13 cellular contexts compared by ENCODE assay signal in genomic region chr17:1031711-1032110, GRCh38. TPM values are rescaled to one million over a fixed set of nuclear protein-coding genes. Genes with fewer than 3 reads are reported as not detected.
A peak's percentile ranks its signal among the peaks of the same experiment; 100 is the strongest.
DNase-seq lines count a peak whose midpoint lies in the region; ATAC-seq and TF ChIP-seq lines count a peak whose summit lies in the region.
"Had no signal": no experiment of that assay in that cellular context is flagged by ENCODE, and none has a peak within 500 bp of the region (broad histone marks: within the 10 kb centered on the region; RNA-seq: fewer than 3 reads in every experiment).

No MANE protein-coding gene starts in this region.

- H3K4me2 ChIP-seq in SK-N-SH = no peak overlapping the region

- ATAC-seq in SK-N-SH treated with all-trans-retinoic acid at 6 μM for 48 hours = no peak
- ATAC-seq in Right ventricle myocardium superior (ENCODE audit: poor library complexity) = peak; percentile 75

- no peaks in the 10 kb centered on the region for H3K9me3 ChIP-seq in SK-N-SH
- no peaks in the 10 kb centered on the region for H3K9me3 ChIP-seq in vagina
- no peaks in the 10 kb centered on the region for H3K9me3 ChIP-seq in CD8-positive, alpha-beta memory T cell (ENCODE audit: low read length)

- peaks cover 0 to 27% of the 10 kb centered on the region in 2 experiments; a peak in 1 of 4 replicates for H3K4me1 ChIP-seq in SK-N-SH (ENCODE audit: control insufficient read depth in 1 of 2, insufficient read depth in 2 of 2, low read depth in 1 of 2, low read length in 1 of 2)
- H3K4me1 ChIP-seq in vagina = peaks cover 51% of the 10 kb centered on the region
- H3K4me1 ChIP-seq in CD8-positive, alpha-beta memory T cell (ENCODE audit: insufficient read depth, low read length) = no peaks in the 10 kb centered on the region

- intact Hi-C loops in Right ventricle myocardium superior (cut with DNase I) (no loop called here), vagina (cut with DNase I) (no loop called here)

- no peak for TF ChIP-seq RAD21 in SK-N-SH (IDR thresholded peaks at IDR 0.05; ENCODE audit: low read length)

- no peaks in the 10 kb centered on the region for H3K36me3 Mint-ChIP-seq in neural crest cell (ENCODE audit: low read depth)
- H3K36me3 Mint-ChIP-seq in CD8-positive, alpha-beta memory T cell = peaks cover 0 to 42% (median 2%) of the 10 kb centered on the region in 3 donors
- H3K36me3 Mint-ChIP-seq: IgD-negative memory B cell had no signal

- peaks cover 10% of the 10 kb centered on the region for H3K4me1 Mint-ChIP-seq in neural crest cell
- H3K4me1 Mint-ChIP-seq in CD8-positive, alpha-beta memory T cell = peaks cover 0 to 4% (median 0%) of the 10 kb centered on the region in 3 donors

- POLR2A ChIA-PET in SK-N-SH (lab: Yijun Ruan, JAX) = no interaction called here
- POLR2A ChIA-PET in CD8-positive, alpha-beta memory T cell (lab: Charles Lee) = interaction anchor here (0.6 kb wide), 1 partner anchor 293 kb away, joined by 3 read pairs; no protein-coding TSS in a partner anchor

- no peaks in the 10 kb centered on the region for H3K9me3 Mint-ChIP-seq in neural crest cell
- no peaks in the 10 kb centered on the region for H3K9me3 Mint-ChIP-seq in CD8-positive, alpha-beta memory T cell
- H3K9me3 Mint-ChIP-seq: IgD-negative memory B cell had no signal

- CTCF ChIA-PET in SK-N-SH (lab: Yijun Ruan, JAX) = interaction anchor here (0.9 to 6.3 kb wide), 4 partner anchors 15 to 42 kb away, joined by 3 to 41 read pairs (median 4); no protein-coding TSS in a partner anchor
- CTCF ChIA-PET in CD8-positive, alpha-beta memory T cell (lab: Charles Lee) = no interaction called here

- 81% methylated on average over 35 of the region's 35 CpGs for WGBS in SK-N-SH (ENCODE audit: low lambda C conversion rate)

- no peak overlapping the region for H3K4me3 Mint-ChIP-seq in neural crest cell
- no peak overlapping the region for H3K4me3 Mint-ChIP-seq in CD8-positive, alpha-beta memory T cell
- H3K4me3 Mint-ChIP-seq: IgD-negative memory B cell had no signal

- no peak overlapping the region for H2AFZ ChIP-seq in SK-N-SH (ENCODE audit: low read depth)

- H3K4me3 ChIP-seq in SK-N-SH (ENCODE audit: low read depth in 2 of 2, low read length in 1 of 2) (no peak overlapping the region), vagina (peak overlapping the region; percentile 47 to 49)
- no peak overlapping the region for H3K4me3 ChIP-seq in CD8-positive, alpha-beta memory T cell (ENCODE audit: low read length)

- no peak overlapping the region for H3K9ac ChIP-seq in SK-N-SH

- H4K20me1 ChIP-seq in SK-N-SH (ENCODE audit: insufficient read depth) = peaks cover 53% of the 10 kb centered on the region

- TF ChIP-seq CTCF in SK-N-SH (IDR thresholded peaks at IDR 0.05) (no peak), neural crest cell (conservative IDR thresholded peaks at IDR 0.05) (no peak), vagina (IDR thresholded peaks at IDR 0.05) (no peak)

- peaks cover 6% of the 10 kb centered on the region for H3F3A ChIP-seq in SK-N-SH (replicated peaks; ENCODE audit: insufficient read depth)

- no peaks in the 10 kb centered on the region for H3K9me2 ChIP-seq in SK-N-SH

- no peak for TF ChIP-seq EP300 in SK-N-SH (IDR thresholded peaks at IDR 0.05; ENCODE audit: borderline replicate concordance in 1 of 2, low read depth in 1 of 2, low read length in 1 of 2)

- peaks cover 4% of the 10 kb centered on the region; the same call in 1 of the 2 replicates for H3K79me2 ChIP-seq in SK-N-SH (ENCODE audit: insufficient read depth)

- H3K27ac ChIP-seq in SK-N-SH (ENCODE audit: low read depth in 2 of 2, low read length in 1 of 2) (no peak overlapping the region), vagina (peak overlapping the region; percentile 79)
- no peak overlapping the region for H3K27ac ChIP-seq in CD8-positive, alpha-beta memory T cell (ENCODE audit: low read depth, low read length)
- H3K27ac ChIP-seq: 22Rv1 had no signal

- no peak overlapping the region for H3K27ac Mint-ChIP-seq in neural crest cell (ENCODE audit: unreplicated experiment)
- no peak overlapping the region for H3K27ac Mint-ChIP-seq in CD8-positive, alpha-beta memory T cell
- H3K27ac Mint-ChIP-seq: IgD-negative memory B cell had no signal

- peaks cover 3% of the 10 kb centered on the region for H3K27me3 Mint-ChIP-seq in neural crest cell (ENCODE audit: low read depth)
- H3K27me3 Mint-ChIP-seq in CD8-positive, alpha-beta memory T cell = no peaks in the 10 kb centered on the region
- H3K27me3 Mint-ChIP-seq: IgD-negative memory B cell had no signal

- peak; percentile 86 for DNase-seq in SK-N-SH
- peak; percentile 83 for DNase-seq in Right ventricle myocardium superior
- DNase-seq in neural crest cell (ENCODE audit: low read depth, low spot score) = peak; percentile 47
- no peak for DNase-seq in vagina (ENCODE audit: extremely low spot score in 2 of 2)
- no peak for DNase-seq in CD8-positive, alpha-beta memory T cell
- DNase-seq in stimulated activated naive CD4-positive, alpha-beta T cell treated with Interleukin-2 at 50 U/mL for 16 hours (lab: John Stamatoyannopoulos, UW) = no peak
- DNase-seq in DMS153 treated with DMSO at 0.1 percent for 48 hours (lab: John Stamatoyannopoulos, UW; ENCODE audit: unreplicated experiment) = no peak
- DNase-seq: cerebellar nuclear complex; NCI-H524; stimulated activated CD4-positive, alpha-beta T cell treated with anti-CD3 and anti-CD28 coated beads, Interleukin-15, amount 100 ng/mL, for 24 hours had no signal

- peaks cover 2 to 14% of the 10 kb centered on the region in 2 experiments for H3K36me3 ChIP-seq in SK-N-SH (replicated peaks in 1 of 2; ENCODE audit: control insufficient read depth in 1 of 2, insufficient read depth in 2 of 2, low read length in 1 of 2)
- peaks cover 0 to 7% of the 10 kb centered on the region in 2 donors for H3K36me3 ChIP-seq in vagina
- H3K36me3 ChIP-seq in CD8-positive, alpha-beta memory T cell (ENCODE audit: insufficient read depth, low read length) = no peaks in the 10 kb centered on the region

- TF ChIP-seq POLR2A in vagina (IDR thresholded peaks at IDR 0.05) = no peak

- H3K27me3 ChIP-seq in SK-N-SH (ENCODE audit: insufficient read depth) (no peaks in the 10 kb centered on the region), vagina (no peaks in the 10 kb centered on the region)
- H3K27me3 ChIP-seq in CD8-positive, alpha-beta memory T cell (ENCODE audit: insufficient read depth, low read length, poor library complexity, severe bottlenecking) = no peaks in the 10 kb centered on the region

TF ChIP-seq in SK-N-SH, 30 proteins besides CTCF, POLR2A, EP300 and RAD21 (continues in another document):
- TF ChIP-seq TAF1 (IDR thresholded peaks at IDR 0.05; ENCODE audit: borderline replicate concordance, low read depth, low read length) (no peak), MXI1 (IDR thresholded peaks at IDR 0.05; ENCODE audit: low read depth, low read length) (no peak), FOSL2 (IDR thresholded peaks at IDR 0.05; ENCODE audit: borderline replicate concordance, low read depth) (no peak), RFX5 (IDR thresholded peaks at IDR 0.05; ENCODE audit: low read length) (no peak), MAX (IDR thresholded peaks at IDR 0.05; ENCODE audit: low read depth) (no peak), GABPA (IDR thresholded peaks at IDR 0.05; ENCODE audit: low read depth) (no peak), RXRA (IDR thresholded peaks at IDR 0.05; ENCODE audit: borderline replicate concordance, low read depth) (no peak), CHD2 (IDR thresholded peaks at IDR 0.05; ENCODE audit: low read length, partially characterized antibody) (no peak), RCOR1 (IDR thresholded peaks at IDR 0.05; ENCODE audit: low read length) (no peak)

TF ChIP-seq in SK-N-SH treated with all-trans-retinoic acid at 6 μM for 48 hours, 23 proteins besides CTCF, POLR2A, EP300 and RAD21:
- no peak for TF ChIP-seq PPARA (CRISPR knock-in tag; IDR thresholded peaks at IDR 0.05; ENCODE audit: borderline replicate concordance)
- no peak for TF ChIP-seq CREB5 (CRISPR knock-in tag; IDR thresholded peaks at IDR 0.05; ENCODE audit: low read depth)
TF ChIP-seq in SK-N-SH treated with all-trans-retinoic acid at 6 μM for 48 hours: peak in this region for 0.

RNA-seq across cellular contexts. Expression of gene TIMM22, which starts 34.8 kb away (rescaled TPM):
- 9.9 and 10.7 TPM in 2 replicates for polyA plus RNA-seq in SK-N-SH (2012; rRNA removed)
- 11.3 and 11.4 TPM in 2 replicates for polyA plus RNA-seq in SK-N-SH (2012; cell fraction: cytosol; rRNA removed)
- polyA plus RNA-seq in SK-N-SH (2012; cell fraction: nucleus; rRNA removed) = 5.0 and 5.2 TPM in 2 replicates
- total RNA-seq in Right ventricle myocardium superior (17.1 TPM), neural crest cell (18.7 and 19.5 TPM in 2 replicates), vagina (8.8 TPM)
- 10 to 100 TPM; 19.9 to 21.5 TPM for total RNA-seq in CD8-positive, alpha-beta memory T cell
- polyA plus RNA-seq in CD8-positive, alpha-beta memory T cell = 29.2 TPM

RNA-seq across cellular contexts. Expression of gene NXN, which starts 52.1 kb away (rescaled TPM):
- 19.5 and 23.9 TPM in 2 replicates for polyA plus RNA-seq in SK-N-SH (2012; rRNA removed)
- 13.0 and 16.3 TPM in 2 replicates for polyA plus RNA-seq in SK-N-SH (2012; cell fraction: cytosol; rRNA removed)
- 16.6 and 20.7 TPM in 2 replicates for polyA plus RNA-seq in SK-N-SH (2012; cell fraction: nucleus; rRNA removed)
- total RNA-seq in Right ventricle myocardium superior (20.2 TPM), neural crest cell (75.9 and 76.4 TPM in 2 replicates), vagina (51.6 TPM)
- under 1 TPM; 0.31 to 0.42 TPM for total RNA-seq in CD8-positive, alpha-beta memory T cell
- polyA plus RNA-seq in CD8-positive, alpha-beta memory T cell = 0.08 TPM

Comparison
In these comparisons a context has a peak if more than half of its experiments do, and no peak if none do; other contexts are left out.
1. DNase-seq: peak in SK-N-SH (single experiment), Right ventricle myocardium superior (single experiment) and neural crest cell (single experiment); none in vagina (0 of 2), CD8-positive, alpha-beta memory T cell (0 of 5), stimulated activated naive CD4-positive, alpha-beta T cell treated with Interleukin-2 at 50 U/mL for 16 hours (single experiment) and DMS153 treated with DMSO at 0.1 percent for 48 hours (single experiment).
2. H3K4me3 ChIP-seq: peak in vagina (2 of 2); none in SK-N-SH (0 of 2) and CD8-positive, alpha-beta memory T cell (single experiment).
3. RNA of gene NXN, which starts 52.1 kb away (total RNA-seq): 75.9 to 76.4 TPM in neural crest cell, 51.6 TPM in vagina (single experiment) and 20.2 TPM in Right ventricle myocardium superior (single experiment); 0.31 to 0.42 TPM in CD8-positive, alpha-beta memory T cell; every median in the first group is over 10 times any median in the second.